In the genomic region with DNA sequence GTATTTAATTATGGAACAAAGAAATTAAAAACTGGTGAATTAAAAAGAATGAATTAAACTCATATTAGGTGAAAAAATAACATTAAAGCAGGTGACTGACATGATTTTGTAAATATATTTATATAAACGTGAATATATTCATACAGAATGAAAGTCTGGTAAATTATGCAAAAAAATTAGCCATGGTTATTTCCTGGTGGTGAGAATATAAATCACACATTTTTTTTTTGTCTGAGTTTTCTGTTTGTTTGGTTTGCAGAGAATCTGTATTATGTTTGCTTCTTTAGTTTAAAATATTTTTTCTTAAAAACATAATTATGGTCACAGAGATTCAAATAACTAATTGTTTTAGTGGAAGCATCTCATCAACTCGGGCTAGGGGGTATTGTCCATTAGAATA, we compare ENCODE assay signal across 18 cellular contexts.
DNase-seq lines count a peak whose midpoint lies in the region; ATAC-seq, FAIRE-seq and TF ChIP-seq lines count a peak whose summit lies in the region.
"Had no signal": no experiment of that assay in that cellular context is flagged by ENCODE, and none has a peak within 500 bp of the region (broad histone marks: within the 10 kb centered on the region; RNA-seq: fewer than 3 reads in every experiment).

No MANE protein-coding gene starts in this region.

- no peak overlapping the region for H3K9ac ChIP-seq in kidney (ENCODE audit: low read length in 2 of 2)

- H3K4me1 ChIP-seq in kidney (ENCODE audit: control insufficient read depth in 1 of 2, insufficient read depth in 1 of 2, low read depth in 1 of 2, low read length in 2 of 2) = no peaks in the 10 kb centered on the region
- H3K4me1 ChIP-seq in transverse colon = peaks cover 0 to 3% (median 0%) of the 10 kb centered on the region in 4 donors
- no peaks in the 10 kb centered on the region for H3K4me1 ChIP-seq in right atrium auricular region
- H3K4me1 ChIP-seq: A549 had no signal

- TF ChIP-seq CTCF in kidney (IDR thresholded peaks at IDR 0.05; ENCODE audit: borderline replicate concordance, extremely low read depth, insufficient read depth) (no peak), type B pancreatic cell (conservative IDR thresholded peaks at IDR 0.05) (peak; percentile 70), transverse colon (IDR thresholded peaks at IDR 0.05) (peak in 1 of 5 experiments; percentile 7), right atrium auricular region (IDR thresholded peaks at IDR 0.05) (no peak)

- H3K4me3 ChIP-seq in kidney (ENCODE audit: low read length in 2 of 2) = no peak overlapping the region
- no peak overlapping the region for H3K4me3 ChIP-seq in transverse colon
- no peak overlapping the region for H3K4me3 ChIP-seq in right atrium auricular region
- H3K4me3 ChIP-seq: A549, GM23338 had no signal

- peak; percentile 73 for FAIRE-seq in G401.6 (lab: Jason Lieb, UNC)
- FAIRE-seq in endometrium (lab: Jason Lieb, UNC) = peak; percentile 4
- peak; percentile 79 for FAIRE-seq in kidney (lab: Jason Lieb, UNC)
- FAIRE-seq: A549, H54 had no signal

- ATAC-seq in HG02678 (IDR thresholded peaks at IDR 0.05; ENCODE audit: unreplicated experiment) = no peak
- ATAC-seq: A549, GM23338 had no signal

- no peaks in the 10 kb centered on the region for H3K36me3 ChIP-seq in kidney (ENCODE audit: control insufficient read depth in 1 of 2, insufficient read depth in 2 of 2, low read length in 2 of 2)
- H3K36me3 ChIP-seq in transverse colon = no peaks in the 10 kb centered on the region
- H3K36me3 ChIP-seq in right atrium auricular region = no peaks in the 10 kb centered on the region

- intact Hi-C loops in kidney (cut with DNase I) (no loop called here), transverse colon (cut with DNase I; ENCODE audit: low total_unique reads) (no loop called here)

- H3K27me3 ChIP-seq in transverse colon (no peaks in the 10 kb centered on the region), right atrium auricular region (no peaks in the 10 kb centered on the region)

- no peaks in the 10 kb centered on the region for H3K4me1 Mint-ChIP-seq in type B pancreatic cell (ENCODE audit: unreplicated experiment)

- no peak for TF ChIP-seq EP300 in transverse colon (IDR thresholded peaks at IDR 0.05; ENCODE audit: low read depth)

- no peak overlapping the region for H3K27ac Mint-ChIP-seq in type B pancreatic cell
- H3K27ac Mint-ChIP-seq: CD4-positive, alpha-beta T cell; GM23338 had no signal

- H3K9me3 ChIP-seq in kidney (ENCODE audit: control insufficient read depth in 1 of 2, low read length in 2 of 2) (no peaks in the 10 kb centered on the region), transverse colon (no peaks in the 10 kb centered on the region), right atrium auricular region (no peaks in the 10 kb centered on the region)
- H3K9me3 ChIP-seq: A549 had no signal

- in situ Hi-C loops in transverse colon (cut with MboI; ENCODE audit: low pct_ligation_motif_present in 1 of 4, low pct_unique_long_range_greater_than_20kb in 1 of 4, low sequenced_read_pairs in 3 of 4) = no loop called here

- 70 to 82% methylated on average over 2 of the region's 2 CpGs for WGBS in transverse colon (ENCODE audit: low coverage in 1 of 2), 2 donors

- no peaks in the 10 kb centered on the region for H3K9me3 Mint-ChIP-seq in type B pancreatic cell
- H3K9me3 Mint-ChIP-seq: CD4-positive, alpha-beta T cell; GM23338 had no signal

- no peaks in the 10 kb centered on the region for H3K36me3 Mint-ChIP-seq in type B pancreatic cell

- no peak for TF ChIP-seq POLR2A in transverse colon (IDR thresholded peaks at IDR 0.05)

- no peaks in the 10 kb centered on the region for H3K27me3 Mint-ChIP-seq in type B pancreatic cell
- H3K27me3 Mint-ChIP-seq: CD4-positive, alpha-beta T cell had no signal

- H3K4me3 Mint-ChIP-seq in type B pancreatic cell = no peak overlapping the region
- H3K4me3 Mint-ChIP-seq: CD4-positive, alpha-beta T cell; GM23338 had no signal

- H3K27ac ChIP-seq in kidney (ENCODE audit: low read depth in 2 of 2, low read length in 2 of 2) (no peak overlapping the region), transverse colon (no peak overlapping the region), right atrium auricular region (no peak overlapping the region)
- H3K27ac ChIP-seq: 22Rv1, A549, C4-2B, HL-60 had no signal

- DNase-seq in kidney (no peak), type B pancreatic cell (ENCODE audit: extremely low spot score, unreplicated experiment) (no peak), transverse colon (no peak), right atrium auricular region (ENCODE audit: low spot score) (no peak)
- DNase-seq: AML-193; CD4-positive, alpha-beta T cell; DMS153; DMS79; GF-D8 had no signal
